Comparison of ENCODE assay signal across 9 cellular contexts in genomic region chr6:16184129-16184528, GRCh38. TPM values are rescaled to one million over a fixed set of nuclear protein-coding genes. Genes with fewer than 3 reads are reported as not detected.
A peak's percentile ranks its signal among the peaks of the same experiment; 100 is the strongest.
DNase-seq lines count a peak whose midpoint lies in the region; ATAC-seq and TF ChIP-seq lines count a peak whose summit lies in the region.
"Had no signal": no experiment of that assay in that cellular context is flagged by ENCODE, and none has a peak within 500 bp of the region (broad histone marks: within the 10 kb centered on the region; RNA-seq: fewer than 3 reads in every experiment).

No MANE protein-coding gene starts in this region.

- no peak overlapping the region for H3K4me3 ChIP-seq in AG04449 (ENCODE audit: low read depth, low read length)
- H3K4me3 ChIP-seq in MM.1S (ENCODE audit: low read length), result no peak overlapping the region

- H3K36me3 Mint-ChIP-seq in activated T-helper 17 cell treated with anti-CD3 and anti-CD28 coated beads, Interleukin-2, amount 50 U/mL, for 72 hours (ENCODE audit: low read depth), result no peaks in the 10 kb centered on the region
- no peaks in the 10 kb centered on the region for H3K36me3 Mint-ChIP-seq in memory B cell
- H3K36me3 Mint-ChIP-seq in activated naive CD4-positive, alpha-beta T cell treated with anti-CD3 and anti-CD28 coated beads, Interleukin-2, amount 10 ng/mL, durations not matched to agents 7 days and 5 days, result peaks cover 24% of the 10 kb centered on the region

- no peak overlapping the region for H3K9ac ChIP-seq in MM.1S (ENCODE audit: low read length)

- TF ChIP-seq CTCF in AG04449 (IDR thresholded peaks at IDR 0.05; ENCODE audit: insufficient read depth, low read length, missing control alignments), result peak; percentile 32
- TF ChIP-seq CTCF in GM13977 (IDR thresholded peaks at IDR 0.05; ENCODE audit: extremely low read depth, insufficient read depth, missing control alignments), result peak; percentile 40
- peak; percentile 49 for TF ChIP-seq CTCF in MM.1S (IDR thresholded peaks at IDR 0.05; ENCODE audit: low read length)

- peaks cover 4% of the 10 kb centered on the region; the same call in 1 of the 2 replicates for H3K4me1 ChIP-seq in MM.1S (ENCODE audit: low read length)

- no peaks in the 10 kb centered on the region for H3K9me3 ChIP-seq in MM.1S (replicated peaks; ENCODE audit: insufficient read depth, low read length)

- no peaks in the 10 kb centered on the region for H3K36me3 ChIP-seq in MM.1S (replicated peaks; ENCODE audit: insufficient read depth, low read length)

- H3F3A ChIP-seq in MM.1S (ENCODE audit: insufficient read depth, low read length), result no peaks in the 10 kb centered on the region

- peaks cover 3% of the 10 kb centered on the region for H3K27me3 Mint-ChIP-seq in activated T-helper 17 cell treated with anti-CD3 and anti-CD28 coated beads, Interleukin-2, amount 50 U/mL, for 72 hours
- H3K27me3 Mint-ChIP-seq in memory B cell, result peaks cover 1% of the 10 kb centered on the region
- H3K27me3 Mint-ChIP-seq in activated naive CD4-positive, alpha-beta T cell treated with anti-CD3 and anti-CD28 coated beads, Interleukin-2, amount 10 ng/mL, durations not matched to agents 7 days and 5 days, result peaks cover 8% of the 10 kb centered on the region

- H3K4me1 Mint-ChIP-seq in activated T-helper 17 cell treated with anti-CD3 and anti-CD28 coated beads, Interleukin-2, amount 50 U/mL, for 72 hours, result peaks cover 16% of the 10 kb centered on the region
- H3K4me1 Mint-ChIP-seq in memory B cell, result peaks cover 11% of the 10 kb centered on the region
- peaks cover 34% of the 10 kb centered on the region for H3K4me1 Mint-ChIP-seq in activated naive CD4-positive, alpha-beta T cell treated with anti-CD3 and anti-CD28 coated beads, Interleukin-2, amount 10 ng/mL, durations not matched to agents 7 days and 5 days

- CTCF ChIA-PET in AG04449 (lab: Yijun Ruan, JAX), result interaction anchor here (1.4 to 7.7 kb wide), 16 partner anchors 8 to 560 kb away, joined by 3 to 113 read pairs (median 13); no protein-coding TSS in a partner anchor
- CTCF ChIA-PET in activated naive CD4-positive, alpha-beta T cell treated with anti-CD3 and anti-CD28 coated beads, Interleukin-2, amount 10 ng/mL, durations not matched to agents 7 days and 5 days (lab: Charles Lee), result interaction anchor here (1.1 to 5.9 kb wide), 6 partner anchors 19 to 496 kb away, joined by 3 to 71 read pairs (median 8); partner anchors contain the start of gene MYLIP

- in situ Hi-C loops in GM13977 (cut with MboI; ENCODE audit: low pct_unique_long_range_greater_than_20kb, low sequenced_read_pairs, unreplicated experiment), result no loop called here

- H3K27ac ChIP-seq in MM.1S (ENCODE audit: low read length), result no peak overlapping the region

- H3K79me2 ChIP-seq in MM.1S (ENCODE audit: low read length), result no peaks in the 10 kb centered on the region

- H2AFZ ChIP-seq in MM.1S (ENCODE audit: low read length), result no peak overlapping the region

- no peak overlapping the region for H3K4me2 ChIP-seq in MM.1S (ENCODE audit: low read depth, low read length)

- DNase-seq in AG04449 (ENCODE audit: low read depth, low spot score) (no peak), GM13977 (ENCODE audit: low spot score) (peak; percentile 70), MM.1S (peak; percentile 40), memory B cell (ENCODE audit: low spot score in 2 of 2) (no peak), cerebellar nuclear complex (lab: John Stamatoyannopoulos, UW) (no peak)
- no peak for DNase-seq in activated naive CD4-positive, alpha-beta T cell treated with anti-CD3 and anti-CD28 coated beads, Interleukin-2, amount 10 ng/mL, durations not matched to agents 7 days and 5 days
- DNase-seq: activated naive CD8-positive, alpha-beta T cell treated with anti-CD3 and anti-CD28 coated beads, Interleukin-2, amount 10 ng/mL, durations not matched to agents 7 days and 5 days had no signal

- H3K9me2 ChIP-seq in MM.1S (replicated peaks; ENCODE audit: insufficient read depth, low read length), result no peaks in the 10 kb centered on the region

- no peaks in the 10 kb centered on the region for H4K20me1 ChIP-seq in MM.1S (ENCODE audit: insufficient read depth, low read length)

- no peaks in the 10 kb centered on the region for H3K27me3 ChIP-seq in MM.1S (replicated peaks; ENCODE audit: insufficient read depth, low read length)

- POLR2A ChIA-PET in AG04449 (lab: Yijun Ruan, JAX), result no interaction called here

- ATAC-seq in activated T-helper 17 cell treated with anti-CD3 and anti-CD28 coated beads, Interleukin-2, amount 50 U/mL, for 72 hours (replicated peaks), result peak; percentile 53
- ATAC-seq in memory B cell (ENCODE audit: low read depth), result peak; percentile 79
- ATAC-seq in GM21390 (IDR thresholded peaks at IDR 0.05; ENCODE audit: unreplicated experiment), result no peak

- no peaks in the 10 kb centered on the region for H3K9me3 Mint-ChIP-seq in activated T-helper 17 cell treated with anti-CD3 and anti-CD28 coated beads, Interleukin-2, amount 50 U/mL, for 72 hours
- H3K9me3 Mint-ChIP-seq in memory B cell, result no peaks in the 10 kb centered on the region
- H3K9me3 Mint-ChIP-seq in activated naive CD4-positive, alpha-beta T cell treated with anti-CD3 and anti-CD28 coated beads, Interleukin-2, amount 10 ng/mL, durations not matched to agents 7 days and 5 days, result peaks cover 22% of the 10 kb centered on the region

- H3K4me3 Mint-ChIP-seq in activated T-helper 17 cell treated with anti-CD3 and anti-CD28 coated beads, Interleukin-2, amount 50 U/mL, for 72 hours, result no peak overlapping the region
- H3K4me3 Mint-ChIP-seq in memory B cell, result no peak overlapping the region
- H3K4me3 Mint-ChIP-seq in activated naive CD4-positive, alpha-beta T cell treated with anti-CD3 and anti-CD28 coated beads, Interleukin-2, amount 10 ng/mL, durations not matched to agents 7 days and 5 days, result no peak overlapping the region
- H3K4me3 Mint-ChIP-seq: activated naive CD8-positive, alpha-beta T cell treated with anti-CD3 and anti-CD28 coated beads, Interleukin-2, amount 10 ng/mL, durations not matched to agents 7 days and 5 days had no signal

- no peak overlapping the region for H3K27ac Mint-ChIP-seq in activated T-helper 17 cell treated with anti-CD3 and anti-CD28 coated beads, Interleukin-2, amount 50 U/mL, for 72 hours
- peak overlapping the region; percentile 25 for H3K27ac Mint-ChIP-seq in memory B cell
- no peak overlapping the region for H3K27ac Mint-ChIP-seq in activated naive CD4-positive, alpha-beta T cell treated with anti-CD3 and anti-CD28 coated beads, Interleukin-2, amount 10 ng/mL, durations not matched to agents 7 days and 5 days
- H3K27ac Mint-ChIP-seq: activated naive CD8-positive, alpha-beta T cell treated with anti-CD3 and anti-CD28 coated beads, Interleukin-2, amount 10 ng/mL, durations not matched to agents 7 days and 5 days had no signal

RNA-seq across cellular contexts. Expression of gene GMPR, which starts 54.3 kb away (rescaled TPM):
- total RNA-seq in activated T-helper 17 cell treated with anti-CD3 and anti-CD28 coated beads, Interleukin-2, amount 50 U/mL, for 72 hours, result under 1 TPM in 1 of 2 donors, not detected in 1; 0.30 TPM

RNA-seq across cellular contexts. Expression of gene MYLIP, which starts 55.2 kb away (rescaled TPM):
- total RNA-seq in activated T-helper 17 cell treated with anti-CD3 and anti-CD28 coated beads, Interleukin-2, amount 50 U/mL, for 72 hours, result 1 to 10 TPM; 5.4 to 6.0 TPM

Comparison
In these comparisons a context has a peak if more than half of its experiments do, and no peak if none do; other contexts are left out.
1. DNase-seq: peak in GM13977 (single experiment) and MM.1S (single experiment); none in AG04449 (single experiment), memory B cell (0 of 2), cerebellar nuclear complex (0 of 2) and activated naive CD4-positive, alpha-beta T cell treated with anti-CD3 and anti-CD28 coated beads, Interleukin-2, amount 10 ng/mL, durations not matched to agents 7 days and 5 days (single experiment).
2. Peak in every context shown above with its lines, with median percentiles within 50 percentile points of each other: CTCF ChIP-seq.